In the genomic region with DNA sequence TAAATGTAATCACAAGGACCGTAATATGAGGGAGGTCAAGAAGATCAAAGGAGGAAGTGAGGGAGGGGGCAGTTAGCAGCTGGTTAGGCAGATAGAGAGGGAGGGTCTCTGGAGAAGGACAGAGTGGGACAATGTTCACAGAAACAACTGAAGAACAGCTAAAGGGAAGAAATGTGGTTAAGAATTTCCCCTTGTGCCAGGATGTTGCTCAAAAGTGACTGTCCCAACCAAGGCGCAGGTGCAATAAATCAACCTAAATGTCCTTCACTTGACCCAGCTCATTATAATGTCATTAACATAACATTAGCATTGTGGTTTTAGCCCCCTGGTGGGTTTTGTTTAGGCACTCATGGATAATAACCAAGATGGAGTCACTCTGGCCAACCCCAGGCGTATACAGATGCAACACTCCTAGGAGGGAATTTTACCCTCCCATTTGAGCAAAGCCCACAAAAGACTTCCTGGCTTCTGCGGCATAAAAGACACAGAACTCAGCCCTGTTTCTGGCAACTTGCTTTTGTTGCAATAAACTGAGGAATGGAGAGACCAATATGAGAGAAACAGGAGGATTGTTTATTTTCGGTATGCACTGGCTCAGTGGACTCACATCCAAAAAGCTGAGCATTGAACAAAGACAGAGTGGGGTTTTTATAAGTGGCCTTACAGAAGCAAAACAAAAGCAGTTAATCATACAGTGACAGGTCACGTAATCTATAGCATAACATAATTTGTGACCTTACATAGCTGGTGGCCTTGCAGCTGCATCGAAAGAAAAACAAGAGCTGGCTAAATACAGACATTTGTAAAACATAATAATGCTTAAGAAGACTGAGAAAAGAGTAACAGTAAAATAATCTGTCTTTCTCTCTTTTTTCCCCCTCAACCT, we compare ENCODE assay signal across 1 cellular context.
TF ChIP-seq lines count a peak whose summit lies in the region.

No MANE protein-coding gene starts in this region.

TF ChIP-seq in GM12878, 131 proteins besides CTCF, POLR2A, EP300 and RAD21 (continues in another document):
- TF ChIP-seq ATF7 (IDR thresholded peaks at IDR 0.05; ENCODE audit: low read depth): peak; percentile 32; the same call in 1 of the 2 replicates
- 0 out of 2 replicates have a peak, but pooled peaks have one; percentile 24 for TF ChIP-seq CBFB (IDR thresholded peaks at IDR 0.05; ENCODE audit: low read depth)
- TF ChIP-seq TAF1 (IDR thresholded peaks at IDR 0.05; ENCODE audit: borderline replicate concordance, low read depth, low read length): no peak
- TF ChIP-seq, protein P1, sequence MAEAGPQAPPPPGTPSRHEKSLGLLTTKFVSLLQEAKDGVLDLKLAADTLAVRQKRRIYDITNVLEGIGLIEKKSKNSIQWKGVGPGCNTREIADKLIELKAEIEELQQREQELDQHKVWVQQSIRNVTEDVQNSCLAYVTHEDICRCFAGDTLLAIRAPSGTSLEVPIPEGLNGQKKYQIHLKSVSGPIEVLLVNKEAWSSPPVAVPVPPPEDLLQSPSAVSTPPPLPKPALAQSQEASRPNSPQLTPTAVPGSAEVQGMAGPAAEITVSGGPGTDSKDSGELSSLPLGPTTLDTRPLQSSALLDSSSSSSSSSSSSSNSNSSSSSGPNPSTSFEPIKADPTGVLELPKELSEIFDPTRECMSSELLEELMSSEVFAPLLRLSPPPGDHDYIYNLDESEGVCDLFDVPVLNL (IDR thresholded peaks at IDR 0.05; ENCODE audit: low read depth, low read length): no peak
- TF ChIP-seq MXI1 (IDR thresholded peaks at IDR 0.05; ENCODE audit: low read depth, low read length): no peak
- TF ChIP-seq, protein P2, sequence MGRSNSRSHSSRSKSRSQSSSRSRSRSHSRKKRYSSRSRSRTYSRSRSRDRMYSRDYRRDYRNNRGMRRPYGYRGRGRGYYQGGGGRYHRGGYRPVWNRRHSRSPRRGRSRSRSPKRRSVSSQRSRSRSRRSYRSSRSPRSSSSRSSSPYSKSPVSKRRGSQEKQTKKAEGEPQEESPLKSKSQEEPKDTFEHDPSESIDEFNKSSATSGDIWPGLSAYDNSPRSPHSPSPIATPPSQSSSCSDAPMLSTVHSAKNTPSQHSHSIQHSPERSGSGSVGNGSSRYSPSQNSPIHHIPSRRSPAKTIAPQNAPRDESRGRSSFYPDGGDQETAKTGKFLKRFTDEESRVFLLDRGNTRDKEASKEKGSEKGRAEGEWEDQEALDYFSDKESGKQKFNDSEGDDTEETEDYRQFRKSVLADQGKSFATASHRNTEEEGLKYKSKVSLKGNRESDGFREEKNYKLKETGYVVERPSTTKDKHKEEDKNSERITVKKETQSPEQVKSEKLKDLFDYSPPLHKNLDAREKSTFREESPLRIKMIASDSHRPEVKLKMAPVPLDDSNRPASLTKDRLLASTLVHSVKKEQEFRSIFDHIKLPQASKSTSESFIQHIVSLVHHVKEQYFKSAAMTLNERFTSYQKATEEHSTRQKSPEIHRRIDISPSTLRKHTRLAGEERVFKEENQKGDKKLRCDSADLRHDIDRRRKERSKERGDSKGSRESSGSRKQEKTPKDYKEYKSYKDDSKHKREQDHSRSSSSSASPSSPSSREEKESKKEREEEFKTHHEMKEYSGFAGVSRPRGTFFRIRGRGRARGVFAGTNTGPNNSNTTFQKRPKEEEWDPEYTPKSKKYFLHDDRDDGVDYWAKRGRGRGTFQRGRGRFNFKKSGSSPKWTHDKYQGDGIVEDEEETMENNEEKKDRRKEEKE (IDR thresholded peaks at IDR 0.05): no peak
- no peak for TF ChIP-seq ZBED1 (IDR thresholded peaks at IDR 0.05; ENCODE audit: borderline replicate concordance)
- TF ChIP-seq HDAC6 (IDR thresholded peaks at IDR 0.05; ENCODE audit: unreplicated experiment): no peak
- no peak for TF ChIP-seq POLR2AphosphoS5 (IDR thresholded peaks at IDR 0.05; ENCODE audit: low read length)
- TF ChIP-seq SREBF1 (IDR thresholded peaks at IDR 0.05; ENCODE audit: low read length): no peak
- TF ChIP-seq, protein P3, sequence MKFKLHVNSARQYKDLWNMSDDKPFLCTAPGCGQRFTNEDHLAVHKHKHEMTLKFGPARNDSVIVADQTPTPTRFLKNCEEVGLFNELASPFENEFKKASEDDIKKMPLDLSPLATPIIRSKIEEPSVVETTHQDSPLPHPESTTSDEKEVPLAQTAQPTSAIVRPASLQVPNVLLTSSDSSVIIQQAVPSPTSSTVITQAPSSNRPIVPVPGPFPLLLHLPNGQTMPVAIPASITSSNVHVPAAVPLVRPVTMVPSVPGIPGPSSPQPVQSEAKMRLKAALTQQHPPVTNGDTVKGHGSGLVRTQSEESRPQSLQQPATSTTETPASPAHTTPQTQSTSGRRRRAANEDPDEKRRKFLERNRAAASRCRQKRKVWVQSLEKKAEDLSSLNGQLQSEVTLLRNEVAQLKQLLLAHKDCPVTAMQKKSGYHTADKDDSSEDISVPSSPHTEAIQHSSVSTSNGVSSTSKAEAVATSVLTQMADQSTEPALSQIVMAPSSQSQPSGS (IDR thresholded peaks at IDR 0.05; ENCODE audit: low read length): 0 out of 2 replicates have a peak, but pooled peaks have one; percentile 33
- TF ChIP-seq MEF2B (IDR thresholded peaks at IDR 0.05; ENCODE audit: partially characterized antibody, poor library complexity, severe bottlenecking): no peak
- TF ChIP-seq FOXK2 (IDR thresholded peaks at IDR 0.05): no peak
- TF ChIP-seq, protein P4, sequence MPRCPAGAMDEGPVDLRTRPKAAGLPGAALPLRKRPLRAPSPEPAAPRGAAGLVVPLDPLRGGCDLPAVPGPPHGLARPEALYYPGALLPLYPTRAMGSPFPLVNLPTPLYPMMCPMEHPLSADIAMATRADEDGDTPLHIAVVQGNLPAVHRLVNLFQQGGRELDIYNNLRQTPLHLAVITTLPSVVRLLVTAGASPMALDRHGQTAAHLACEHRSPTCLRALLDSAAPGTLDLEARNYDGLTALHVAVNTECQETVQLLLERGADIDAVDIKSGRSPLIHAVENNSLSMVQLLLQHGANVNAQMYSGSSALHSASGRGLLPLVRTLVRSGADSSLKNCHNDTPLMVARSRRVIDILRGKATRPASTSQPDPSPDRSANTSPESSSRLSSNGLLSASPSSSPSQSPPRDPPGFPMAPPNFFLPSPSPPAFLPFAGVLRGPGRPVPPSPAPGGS (IDR thresholded peaks at IDR 0.05; ENCODE audit: borderline replicate concordance, insufficient read depth, low read depth, low read length, poor library complexity, severe bottlenecking): no peak
- TF ChIP-seq, protein P5, sequence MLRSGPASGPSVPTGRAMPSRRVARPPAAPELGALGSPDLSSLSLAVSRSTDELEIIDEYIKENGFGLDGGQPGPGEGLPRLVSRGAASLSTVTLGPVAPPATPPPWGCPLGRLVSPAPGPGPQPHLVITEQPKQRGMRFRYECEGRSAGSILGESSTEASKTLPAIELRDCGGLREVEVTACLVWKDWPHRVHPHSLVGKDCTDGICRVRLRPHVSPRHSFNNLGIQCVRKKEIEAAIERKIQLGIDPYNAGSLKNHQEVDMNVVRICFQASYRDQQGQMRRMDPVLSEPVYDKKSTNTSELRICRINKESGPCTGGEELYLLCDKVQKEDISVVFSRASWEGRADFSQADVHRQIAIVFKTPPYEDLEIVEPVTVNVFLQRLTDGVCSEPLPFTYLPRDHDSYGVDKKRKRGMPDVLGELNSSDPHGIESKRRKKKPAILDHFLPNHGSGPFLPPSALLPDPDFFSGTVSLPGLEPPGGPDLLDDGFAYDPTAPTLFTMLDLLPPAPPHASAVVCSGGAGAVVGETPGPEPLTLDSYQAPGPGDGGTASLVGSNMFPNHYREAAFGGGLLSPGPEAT (IDR thresholded peaks at IDR 0.05; ENCODE audit: low read depth): no peak
- TF ChIP-seq, protein P6, sequence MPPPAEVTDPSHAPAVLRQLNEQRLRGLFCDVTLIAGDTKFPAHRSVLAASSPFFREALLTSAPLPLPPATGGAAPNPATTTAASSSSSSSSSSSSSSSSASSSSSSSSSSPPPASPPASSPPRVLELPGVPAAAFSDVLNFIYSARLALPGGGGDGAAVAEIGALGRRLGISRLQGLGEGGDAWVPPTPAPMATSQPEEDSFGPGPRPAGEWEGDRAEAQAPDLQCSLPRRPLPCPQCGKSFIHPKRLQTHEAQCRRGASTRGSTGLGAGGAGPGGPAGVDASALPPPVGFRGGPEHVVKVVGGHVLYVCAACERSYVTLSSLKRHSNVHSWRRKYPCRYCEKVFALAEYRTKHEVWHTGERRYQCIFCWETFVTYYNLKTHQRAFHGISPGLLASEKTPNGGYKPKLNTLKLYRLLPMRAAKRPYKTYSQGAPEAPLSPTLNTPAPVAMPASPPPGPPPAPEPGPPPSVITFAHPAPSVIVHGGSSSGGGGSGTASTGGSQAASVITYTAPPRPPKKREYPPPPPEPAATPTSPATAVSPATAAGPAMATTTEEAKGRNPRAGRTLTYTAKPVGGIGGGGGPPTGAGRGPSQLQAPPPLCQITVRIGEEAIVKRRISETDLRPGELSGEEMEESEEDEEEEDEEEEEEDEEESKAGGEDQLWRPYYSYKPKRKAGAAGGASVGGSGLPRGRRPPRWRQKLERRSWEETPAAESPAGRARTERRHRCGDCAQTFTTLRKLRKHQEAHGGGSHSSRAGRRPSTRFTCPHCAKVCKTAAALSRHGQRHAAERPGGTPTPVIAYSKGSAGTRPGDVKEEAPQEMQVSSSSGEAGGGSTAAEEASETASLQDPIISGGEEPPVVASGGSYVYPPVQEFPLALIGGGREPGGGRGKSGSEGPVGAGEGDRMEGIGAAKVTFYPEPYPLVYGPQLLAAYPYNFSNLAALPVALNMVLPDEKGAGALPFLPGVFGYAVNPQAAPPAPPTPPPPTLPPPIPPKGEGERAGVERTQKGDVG (CRISPR knock-in tag; IDR thresholded peaks at IDR 0.05): 0 out of 2 replicates have a peak, but pooled peaks have one; percentile 45
- no peak for TF ChIP-seq YBX1 (IDR thresholded peaks at IDR 0.05)
- TF ChIP-seq, protein P7, sequence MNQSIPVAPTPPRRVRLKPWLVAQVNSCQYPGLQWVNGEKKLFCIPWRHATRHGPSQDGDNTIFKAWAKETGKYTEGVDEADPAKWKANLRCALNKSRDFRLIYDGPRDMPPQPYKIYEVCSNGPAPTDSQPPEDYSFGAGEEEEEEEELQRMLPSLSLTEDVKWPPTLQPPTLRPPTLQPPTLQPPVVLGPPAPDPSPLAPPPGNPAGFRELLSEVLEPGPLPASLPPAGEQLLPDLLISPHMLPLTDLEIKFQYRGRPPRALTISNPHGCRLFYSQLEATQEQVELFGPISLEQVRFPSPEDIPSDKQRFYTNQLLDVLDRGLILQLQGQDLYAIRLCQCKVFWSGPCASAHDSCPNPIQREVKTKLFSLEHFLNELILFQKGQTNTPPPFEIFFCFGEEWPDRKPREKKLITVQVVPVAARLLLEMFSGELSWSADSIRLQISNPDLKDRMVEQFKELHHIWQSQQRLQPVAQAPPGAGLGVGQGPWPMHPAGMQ (IDR thresholded peaks at IDR 0.05; ENCODE audit: borderline replicate concordance): no peak
- TF ChIP-seq SIN3A (IDR thresholded peaks at IDR 0.05; ENCODE audit: low read depth, low read length): no peak
- TF ChIP-seq, protein P8, sequence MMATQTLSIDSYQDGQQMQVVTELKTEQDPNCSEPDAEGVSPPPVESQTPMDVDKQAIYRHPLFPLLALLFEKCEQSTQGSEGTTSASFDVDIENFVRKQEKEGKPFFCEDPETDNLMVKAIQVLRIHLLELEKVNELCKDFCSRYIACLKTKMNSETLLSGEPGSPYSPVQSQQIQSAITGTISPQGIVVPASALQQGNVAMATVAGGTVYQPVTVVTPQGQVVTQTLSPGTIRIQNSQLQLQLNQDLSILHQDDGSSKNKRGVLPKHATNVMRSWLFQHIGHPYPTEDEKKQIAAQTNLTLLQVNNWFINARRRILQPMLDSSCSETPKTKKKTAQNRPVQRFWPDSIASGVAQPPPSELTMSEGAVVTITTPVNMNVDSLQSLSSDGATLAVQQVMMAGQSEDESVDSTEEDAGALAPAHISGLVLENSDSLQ (IDR thresholded peaks at IDR 0.05): peak; percentile 84
- no peak for TF ChIP-seq ZNF24 (IDR thresholded peaks at IDR 0.05)
- no peak for TF ChIP-seq CREB1 (IDR thresholded peaks at IDR 0.05; ENCODE audit: low read depth)
- TF ChIP-seq YY1 (IDR thresholded peaks at IDR 0.05; ENCODE audit: low read depth, low read length): peak; percentile 59
- no peak for TF ChIP-seq KDM1A (IDR thresholded peaks at IDR 0.05; ENCODE audit: borderline replicate concordance)
- no peak for TF ChIP-seq IKZF1 (conservative IDR thresholded peaks at IDR 0.05)
- TF ChIP-seq, protein P9, sequence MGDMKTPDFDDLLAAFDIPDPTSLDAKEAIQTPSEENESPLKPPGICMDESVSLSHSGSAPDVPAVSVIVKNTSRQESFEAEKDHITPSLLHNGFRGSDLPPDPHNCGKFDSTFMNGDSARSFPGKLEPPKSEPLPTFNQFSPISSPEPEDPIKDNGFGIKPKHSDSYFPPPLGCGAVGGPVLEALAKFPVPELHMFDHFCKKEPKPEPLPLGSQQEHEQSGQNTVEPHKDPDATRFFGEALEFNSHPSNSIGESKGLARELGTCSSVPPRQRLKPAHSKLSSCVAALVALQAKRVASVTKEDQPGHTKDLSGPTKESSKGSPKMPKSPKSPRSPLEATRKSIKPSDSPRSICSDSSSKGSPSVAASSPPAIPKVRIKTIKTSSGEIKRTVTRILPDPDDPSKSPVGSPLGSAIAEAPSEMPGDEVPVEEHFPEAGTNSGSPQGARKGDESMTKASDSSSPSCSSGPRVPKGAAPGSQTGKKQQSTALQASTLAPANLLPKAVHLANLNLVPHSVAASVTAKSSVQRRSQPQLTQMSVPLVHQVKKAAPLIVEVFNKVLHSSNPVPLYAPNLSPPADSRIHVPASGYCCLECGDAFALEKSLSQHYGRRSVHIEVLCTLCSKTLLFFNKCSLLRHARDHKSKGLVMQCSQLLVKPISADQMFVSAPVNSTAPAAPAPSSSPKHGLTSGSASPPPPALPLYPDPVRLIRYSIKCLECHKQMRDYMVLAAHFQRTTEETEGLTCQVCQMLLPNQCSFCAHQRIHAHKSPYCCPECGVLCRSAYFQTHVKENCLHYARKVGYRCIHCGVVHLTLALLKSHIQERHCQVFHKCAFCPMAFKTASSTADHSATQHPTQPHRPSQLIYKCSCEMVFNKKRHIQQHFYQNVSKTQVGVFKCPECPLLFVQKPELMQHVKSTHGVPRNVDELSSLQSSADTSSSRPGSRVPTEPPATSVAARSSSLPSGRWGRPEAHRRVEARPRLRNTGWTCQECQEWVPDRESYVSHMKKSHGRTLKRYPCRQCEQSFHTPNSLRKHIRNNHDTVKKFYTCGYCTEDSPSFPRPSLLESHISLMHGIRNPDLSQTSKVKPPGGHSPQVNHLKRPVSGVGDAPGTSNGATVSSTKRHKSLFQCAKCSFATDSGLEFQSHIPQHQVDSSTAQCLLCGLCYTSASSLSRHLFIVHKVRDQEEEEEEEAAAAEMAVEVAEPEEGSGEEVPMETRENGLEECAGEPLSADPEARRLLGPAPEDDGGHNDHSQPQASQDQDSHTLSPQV (IDR thresholded peaks at IDR 0.05): peak; percentile 93
